In genomic region chr9:35733109-35733541, GRCh38 we compare ENCODE assay signal across 8 cellular contexts.
A peak's percentile ranks its signal among the peaks of the same experiment; 100 is the strongest.
DNase-seq lines count a peak whose midpoint lies in the region; ATAC-seq and TF ChIP-seq lines count a peak whose summit lies in the region.

No MANE protein-coding gene starts in this region.

- peaks cover 29% of the 10 kb centered on the region for H3K4me1 Mint-ChIP-seq in central memory CD8-positive, alpha-beta T cell
- peaks cover 18% of the 10 kb centered on the region for H3K4me1 Mint-ChIP-seq in memory B cell

- no peak for ATAC-seq in central memory CD8-positive, alpha-beta T cell (replicated peaks; ENCODE audit: extremely low read depth, poor library complexity, severe bottlenecking)
- ATAC-seq in memory B cell (ENCODE audit: low read depth): no peak
- no peak for ATAC-seq in GM19324 (IDR thresholded peaks at IDR 0.05; ENCODE audit: low FRiP score, unreplicated experiment)
- ATAC-seq in HG03039 (IDR thresholded peaks at IDR 0.05; ENCODE audit: unreplicated experiment): no peak

- no peak for TF ChIP-seq CTCF in HFF-Myc (IDR thresholded peaks at IDR 0.05; ENCODE audit: low read depth, low read length, missing control alignments)

- no peaks in the 10 kb centered on the region for H3K27me3 Mint-ChIP-seq in central memory CD8-positive, alpha-beta T cell
- no peaks in the 10 kb centered on the region for H3K27me3 Mint-ChIP-seq in memory B cell

- no peaks in the 10 kb centered on the region for H3K9me3 Mint-ChIP-seq in central memory CD8-positive, alpha-beta T cell
- H3K9me3 Mint-ChIP-seq in memory B cell: no peaks in the 10 kb centered on the region

- peak overlapping the region; percentile 83 for H3K4me3 ChIP-seq in HFF-Myc (replicated peaks; ENCODE audit: low read depth, low read length)

- DNase-seq in DMS 273 (lab: John Stamatoyannopoulos, UW; ENCODE audit: unreplicated experiment) (peak; percentile 80), HFF-Myc (ENCODE audit: extremely low read depth, low read depth) (no peak), OCI-M1 (lab: John Stamatoyannopoulos, UW) (peak; percentile 74), memory B cell (ENCODE audit: low spot score in 2 of 2) (no peak), NCI-H187 treated with DMSO at 0.1 percent for 48 hours (lab: John Stamatoyannopoulos, UW) (no peak)
- DNase-seq in central memory CD8-positive, alpha-beta T cell (ENCODE audit: low spot score in 2 of 2): no peak

- H3K4me3 Mint-ChIP-seq in central memory CD8-positive, alpha-beta T cell: no peak overlapping the region
- H3K4me3 Mint-ChIP-seq in memory B cell: peak overlapping the region; percentile 95

- peak overlapping the region; percentile 73 for H3K27ac Mint-ChIP-seq in central memory CD8-positive, alpha-beta T cell (ENCODE audit: low read depth)
- peak overlapping the region; percentile 89 for H3K27ac Mint-ChIP-seq in memory B cell

- H3K36me3 Mint-ChIP-seq in central memory CD8-positive, alpha-beta T cell (ENCODE audit: insufficient read depth): peaks cover 15% of the 10 kb centered on the region
- H3K36me3 Mint-ChIP-seq in memory B cell: peaks cover 10% of the 10 kb centered on the region

Comparison
In these comparisons a context has a peak if more than half of its experiments do, and no peak if none do; other contexts are left out.
1. DNase-seq: peak in DMS 273 (single experiment) and OCI-M1 (single experiment); none in HFF-Myc (single experiment), central memory CD8-positive, alpha-beta T cell (0 of 2), memory B cell (0 of 2) and NCI-H187 treated with DMSO at 0.1 percent for 48 hours (single experiment).